7 cellular contexts compared by ENCODE assay signal in the genomic region with DNA sequence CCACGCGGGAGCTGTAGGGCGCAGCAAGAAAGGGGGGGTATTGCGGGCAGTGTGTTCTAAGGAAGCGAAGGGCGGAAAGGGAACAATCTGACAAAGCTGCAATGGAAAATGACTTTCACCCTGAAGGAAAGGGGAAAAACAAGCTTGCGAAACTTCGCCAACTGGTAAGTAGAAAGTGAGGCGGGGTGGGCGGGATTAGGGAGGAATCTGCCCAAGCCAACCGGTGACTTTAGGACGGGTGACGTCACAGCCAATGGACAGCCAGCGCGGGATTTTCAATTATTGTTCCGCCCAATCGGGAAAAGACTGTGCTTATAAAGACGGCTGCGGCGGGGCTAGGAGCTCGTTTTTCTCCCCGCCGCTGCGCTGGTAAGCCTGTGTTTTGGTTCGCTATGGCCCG. TPM values are rescaled to one million over a fixed set of nuclear protein-coding genes. Genes with fewer than 3 reads are reported as not detected.
DNase-seq lines count a peak whose midpoint lies in the region; ATAC-seq and TF ChIP-seq lines count a peak whose summit lies in the region.
"Not testable (repeated sequence)": the region's sequence is repeated elsewhere in the genome, so short reads cannot be mapped to it uniquely, and the experiment has no call there.

No MANE protein-coding gene starts in this region.

- ATAC-seq in GM18873 (IDR thresholded peaks at IDR 0.05; ENCODE audit: low FRiP score, unreplicated experiment) = peak; percentile 24
- ATAC-seq in GM21447 (IDR thresholded peaks at IDR 0.05; ENCODE audit: unreplicated experiment) = peak; percentile 25
- ATAC-seq in HG02852 (IDR thresholded peaks at IDR 0.05; ENCODE audit: unreplicated experiment) = peak; percentile 16
- ATAC-seq in HG03432 (IDR thresholded peaks at IDR 0.05; ENCODE audit: unreplicated experiment) = peak; percentile 27
- ATAC-seq in activated CD4-positive, alpha-beta T cell treated with anti-CD3 and anti-CD28 coated beads for 36 hours = peak; percentile 17
- peak; percentile 74 for ATAC-seq in Right ventricle myocardium superior (ENCODE audit: poor library complexity)
- peak; percentile 44 for ATAC-seq in omental fat pad (ENCODE audit: low FRiP score)

- not testable (repeated sequence) for TF ChIP-seq CTCF in omental fat pad (IDR thresholded peaks at IDR 0.05)

- DNase-seq in activated CD4-positive, alpha-beta T cell treated with anti-CD3 and anti-CD28 coated beads for 36 hours; Right ventricle myocardium superior; omental fat pad (ENCODE audit: low spot score): not testable (repeated sequence)

- CTCF ChIA-PET in activated CD4-positive, alpha-beta T cell treated with anti-CD3 and anti-CD28 coated beads for 36 hours (lab: Charles Lee) = not testable (repeated sequence)

- intact Hi-C loops in activated CD4-positive, alpha-beta T cell treated with anti-CD3 and anti-CD28 coated beads for 36 hours (cut with DNase I, micrococcal nuclease); Right ventricle myocardium superior (cut with DNase I): not testable (repeated sequence)

- peaks cover 21% of the 10 kb centered on the region for H3K4me1 Mint-ChIP-seq in activated CD4-positive, alpha-beta T cell treated with anti-CD3 and anti-CD28 coated beads for 36 hours

- not testable (repeated sequence) for H3K36me3 Mint-ChIP-seq in activated CD4-positive, alpha-beta T cell treated with anti-CD3 and anti-CD28 coated beads for 36 hours (ENCODE audit: low read depth)

- not testable (repeated sequence) for H3K27ac Mint-ChIP-seq in activated CD4-positive, alpha-beta T cell treated with anti-CD3 and anti-CD28 coated beads for 36 hours

- POLR2A ChIA-PET in activated CD4-positive, alpha-beta T cell treated with anti-CD3 and anti-CD28 coated beads for 36 hours (lab: Charles Lee) = not testable (repeated sequence)

- not testable (repeated sequence) for H3K27me3 Mint-ChIP-seq in activated CD4-positive, alpha-beta T cell treated with anti-CD3 and anti-CD28 coated beads for 36 hours

- H3K4me3 Mint-ChIP-seq in activated CD4-positive, alpha-beta T cell treated with anti-CD3 and anti-CD28 coated beads for 36 hours = not testable (repeated sequence)

- H3K9me3 Mint-ChIP-seq in activated CD4-positive, alpha-beta T cell treated with anti-CD3 and anti-CD28 coated beads for 36 hours (ENCODE audit: low read depth) = not testable (repeated sequence)

RNA-seq across cellular contexts. Expression of gene BOLA1, which starts 47.1 kb away (rescaled TPM):
- total RNA-seq in activated CD4-positive, alpha-beta T cell treated with anti-CD3 and anti-CD28 coated beads for 36 hours = 10 to 100 TPM; 24.1 to 30.0 TPM
- 16.9 TPM for total RNA-seq in Right ventricle myocardium superior
- total RNA-seq in omental fat pad = 10 to 100 TPM; 11.5 to 28.8 (median 25.5) TPM

Comparison
In these comparisons a context has a peak if more than half of its experiments do, and no peak if none do; other contexts are left out.
1. ATAC-seq: peak in every context shown above with its lines; median percentile 74 in Right ventricle myocardium superior; 44 in omental fat pad; 27 in HG03432; 25 in GM21447; 24 in GM18873; 17 in activated CD4-positive, alpha-beta T cell treated with anti-CD3 and anti-CD28 coated beads for 36 hours; 16 in HG02852.